ENCODE assay signal across 37 cellular contexts in the genomic region with DNA sequence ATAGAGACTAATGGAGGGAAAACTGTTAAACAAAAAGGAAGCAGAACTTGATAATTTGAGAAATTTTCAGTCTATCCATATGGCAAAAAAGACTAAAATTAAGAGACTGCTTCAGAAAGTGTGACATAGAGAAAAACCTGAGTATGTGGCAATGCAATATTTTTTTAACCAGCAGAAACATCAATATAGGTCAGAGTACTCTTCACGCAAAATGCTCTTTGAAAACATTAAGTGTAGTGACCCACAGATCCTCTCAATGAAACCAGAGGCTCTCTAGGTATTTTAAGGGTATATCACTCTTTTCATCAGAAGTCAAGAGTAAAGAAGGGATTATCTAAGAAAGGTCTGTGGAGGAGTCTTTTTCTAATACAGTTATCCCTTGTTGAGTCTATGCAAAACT.
"Had no signal": no experiment of that assay in that cellular context is flagged by ENCODE, and none has a peak within 500 bp of the region (broad histone marks: within the 10 kb centered on the region; RNA-seq: fewer than 3 reads in every experiment).

No MANE protein-coding gene starts in this region.

- FAIRE-seq: bronchial epithelial cell, TTC549 had no signal

- H3K36me3 Mint-ChIP-seq: activated CD4-positive, alpha-beta memory T cell treated with anti-CD3 and anti-CD28 coated beads for 36 hours; activated naive CD8-positive, alpha-beta T cell treated with anti-CD3 and anti-CD28 coated beads for 36 hours; brain had no signal

- ATAC-seq: activated CD8-positive, alpha-beta T cell treated with anti-CD3 and anti-CD28 coated beads for 36 hours; activated naive CD4-positive, alpha-beta T cell treated with anti-CD3 and anti-CD28 coated beads, Interleukin-2, amount 50 U/mL, for 72 hours; activated T-cell treated with anti-CD3 and anti-CD28 coated beads, Interleukin-2, amount 50 U/mL, for 4 hours; activated T-cell treated with anti-CD3 and anti-CD28 coated beads, Interleukin-2, amount 50 U/mL, for 72 hours; activated T-helper 17 cell treated with anti-CD3 and anti-CD28 coated beads, Interleukin-2, amount 50 U/mL, for 72 hours had no signal

- H3K27me3 Mint-ChIP-seq: activated B cell treated with CpG ODN at 0.5 μM for 24 hours; activated CD4-positive, alpha-beta memory T cell treated with anti-CD3 and anti-CD28 coated beads for 36 hours; activated CD4-positive, alpha-beta T cell treated with anti-CD3 and anti-CD28 coated beads, Interleukin-2, amount 10 ng/mL, durations not matched to agents 24 days and 14 days; activated CD8-positive, alpha-beta T cell treated with anti-CD3 and anti-CD28 coated beads for 36 hours; activated naive CD8-positive, alpha-beta T cell treated with anti-CD3 and anti-CD28 coated beads for 36 hours; activated T-helper 17 cell treated with anti-CD3 and anti-CD28 coated beads, Interleukin-2, amount 50 U/mL, for 72 hours; brain; central memory CD8-positive, alpha-beta T cell had no signal

- H3K4me3 ChIP-seq: adrenal gland, cardiac muscle cell had no signal

- H3K4me3 Mint-ChIP-seq: activated B cell treated with CpG ODN at 0.5 μM for 24 hours; activated CD4-positive, alpha-beta memory T cell treated with anti-CD3 and anti-CD28 coated beads for 36 hours; activated CD4-positive, alpha-beta T cell treated with anti-CD3 and anti-CD28 coated beads, Interleukin-2, amount 10 ng/mL, durations not matched to agents 24 days and 14 days; activated CD8-positive, alpha-beta T cell treated with anti-CD3 and anti-CD28 coated beads for 36 hours; activated naive CD4-positive, alpha-beta T cell treated with anti-CD3 and anti-CD28 coated beads for 36 hours; activated naive CD8-positive, alpha-beta T cell treated with anti-CD3 and anti-CD28 coated beads for 36 hours; activated T-cell treated with anti-CD3 and anti-CD28 coated beads, Interleukin-2, amount 50 U/mL, for 4 hours; activated T-cell treated with anti-CD3 and anti-CD28 coated beads, Interleukin-2, amount 50 U/mL, for 72 hours; activated T-helper 1 cell treated with anti-CD3 and anti-CD28 coated beads, Interleukin-12 subunit alpha, Interleukin-12 subunit beta, Interleukin-2, Interleukin-4 antibody, amounts not matched to agents 30 ng/mL and 10 ng/mL and 1 ng/mL, durations not matched to agents 14 hours and 24 hours and 36 hours; activated T-helper 17 cell treated with anti-CD3 and anti-CD28 coated beads, Interleukin-2, amount 50 U/mL, for 72 hours; brain; central memory CD8-positive, alpha-beta T cell; T-helper 1 cell treated with Interleukin-12 subunit alpha and Interleukin-12 subunit beta and Interleukin-4 antibody, amounts not matched to agents 30 μg/mL and 1 μg/mL, for 36 hours; T-helper 2 cell treated with Interferon-gamma antibody and Interleukin-4, amounts not matched to agents 5 μg/mL and 100 μg/mL, for 36 hours had no signal

- H3K4me1 ChIP-seq: adrenal gland had no signal

- DNase-seq: activated B cell treated with CpG ODN at 0.5 μM for 24 hours; activated CD4-positive, alpha-beta memory T cell treated with anti-CD3 and anti-CD28 coated beads for 36 hours; activated CD4-positive, alpha-beta T cell treated with anti-CD3 and anti-CD28 coated beads for 4 hours; activated CD4-positive, alpha-beta T cell treated with anti-CD3 and anti-CD28 coated beads, Interleukin-2, amount 10 ng/mL, durations not matched to agents 24 days and 14 days; activated CD4-positive, alpha-beta T cell treated with anti-CD3 and anti-CD28 coated beads, Interleukin-2, amount 50 U/mL, for 1 hour; activated CD4-positive, alpha-beta T cell treated with anti-CD3 and anti-CD28 coated beads, Interleukin-2, amount 50 U/mL, for 4 hours; activated CD4-positive, CD25-positive, alpha-beta regulatory T cell treated with anti-CD3 and anti-CD28 coated beads, Interleukin-2, amount 50 U/mL, for 72 hours; activated CD8-positive, alpha-beta memory T cell treated with anti-CD3 and anti-CD28 coated beads, Interleukin-2, amount 50 U/mL, for 4 hours; activated CD8-positive, alpha-beta T cell treated with anti-CD3 and anti-CD28 coated beads for 36 hours; activated effector memory CD4-positive, alpha-beta T cell treated with anti-CD3 and anti-CD28 coated beads, Interleukin-2, amount 50 U/mL, for 16 hours; activated gamma-delta T cell treated with Interleukin-2 at 50 U/mL for 16 hours; activated naive CD4-positive, alpha-beta T cell; activated naive CD4-positive, alpha-beta T cell treated with anti-CD3 and anti-CD28 coated beads for 36 hours; activated naive CD4-positive, alpha-beta T cell treated with anti-CD3 and anti-CD28 coated beads, Interleukin-2, amount 50 U/mL, for 16 hours; activated naive CD8-positive, alpha-beta T cell treated with anti-CD3 and anti-CD28 coated beads for 36 hours; activated T-cell treated with anti-CD3 and anti-CD28 coated beads for 4 hours; activated T-cell treated with anti-CD3 and anti-CD28 coated beads, Interleukin-2, amount 50 U/mL, for 1 hour; activated T-cell treated with anti-CD3 and anti-CD28 coated beads, Interleukin-2, amount 50 U/mL, for 4 hours; activated T-cell treated with anti-CD3 and anti-CD28 coated beads, Interleukin-2, amount 50 U/mL, for 72 hours; adrenal gland; amniotic stem cell; aorta; caudate nucleus; cerebellar nuclear complex; T-helper 2 cell; T-helper 9 cell had no signal

- H3K27ac ChIP-seq: adrenal gland, cardiac muscle cell, VCaP had no signal

- H3K27me3 ChIP-seq: adrenal gland, cardiac muscle cell had no signal

- H3K9me3 ChIP-seq: adrenal gland had no signal

- H3K36me3 ChIP-seq: adrenal gland, cardiac muscle cell had no signal

- H3K9me3 Mint-ChIP-seq: activated CD4-positive, alpha-beta T cell treated with anti-CD3 and anti-CD28 coated beads, Interleukin-2, amount 10 ng/mL, durations not matched to agents 24 days and 14 days; brain had no signal

- H3K4me1 Mint-ChIP-seq: activated B cell treated with CpG ODN at 0.5 μM for 24 hours; activated CD4-positive, alpha-beta T cell treated with anti-CD3 and anti-CD28 coated beads, Interleukin-2, amount 10 ng/mL, durations not matched to agents 24 days and 14 days; activated naive CD8-positive, alpha-beta T cell treated with anti-CD3 and anti-CD28 coated beads for 36 hours; activated T-helper 17 cell treated with anti-CD3 and anti-CD28 coated beads, Interleukin-2, amount 50 U/mL, for 72 hours; brain; central memory CD8-positive, alpha-beta T cell had no signal

- H3K27ac Mint-ChIP-seq: activated B cell treated with CpG ODN at 0.5 μM for 24 hours; activated CD4-positive, alpha-beta memory T cell treated with anti-CD3 and anti-CD28 coated beads for 36 hours; activated CD4-positive, alpha-beta T cell treated with anti-CD3 and anti-CD28 coated beads, Interleukin-2, amount 10 ng/mL, durations not matched to agents 24 days and 14 days; activated CD8-positive, alpha-beta T cell treated with anti-CD3 and anti-CD28 coated beads for 36 hours; activated naive CD4-positive, alpha-beta T cell treated with anti-CD3 and anti-CD28 coated beads for 36 hours; activated naive CD4-positive, alpha-beta T cell treated with anti-CD3 and anti-CD28 coated beads, Interleukin-2, amount 50 U/mL, for 72 hours; activated naive CD8-positive, alpha-beta T cell treated with anti-CD3 and anti-CD28 coated beads for 36 hours; activated T-cell treated with anti-CD3 and anti-CD28 coated beads, Interleukin-2, amount 50 U/mL, for 72 hours; activated T-helper 1 cell treated with anti-CD3 and anti-CD28 coated beads, Interleukin-12 subunit alpha, Interleukin-12 subunit beta, Interleukin-2, Interleukin-4 antibody, amounts not matched to agents 30 ng/mL and 10 ng/mL and 1 ng/mL, durations not matched to agents 14 hours and 24 hours and 36 hours; activated T-helper 17 cell treated with anti-CD3 and anti-CD28 coated beads, Interleukin-2, amount 50 U/mL, for 72 hours; brain; T-helper 1 cell treated with Interleukin-12 subunit alpha and Interleukin-12 subunit beta and Interleukin-4 antibody, amounts not matched to agents 30 μg/mL and 1 μg/mL, for 36 hours; T-helper 2 cell treated with Interferon-gamma antibody and Interleukin-4, amounts not matched to agents 5 μg/mL and 100 μg/mL, for 36 hours had no signal
